8 cellular contexts compared by ENCODE assay signal in genomic region chr5:172770675-172771438, GRCh38. TPM values are rescaled to one million over a fixed set of nuclear protein-coding genes. Genes with fewer than 3 reads are reported as not detected.
A peak's percentile ranks its signal among the peaks of the same experiment; 100 is the strongest.
DNase-seq lines count a peak whose midpoint lies in the region; ATAC-seq lines count a peak whose summit lies in the region.

TSS of gene DUSP1 (minus strand) at chr5:172771195. CDS start at chr5:172770952, 243 bp downstream.

- no peaks in the 10 kb centered on the region for H3K27me3 ChIP-seq in BLaER1 treated with 17β-estradiol and CSF1 and Interleukin-3, amounts not matched to agents 10 nM and 100 nM

- H3K9me3 ChIP-seq in BLaER1 treated with 17β-estradiol and CSF1 and Interleukin-3, amounts not matched to agents 10 nM and 100 nM (replicated peaks in 1 of 11) = no peaks in the 10 kb centered on the region

- peak within 1 kb of the TSS; percentile 89 to 99 (median 96) for H3K4me2 ChIP-seq in BLaER1 treated with 17β-estradiol and CSF1 and Interleukin-3, amounts not matched to agents 10 nM and 100 nM

- peak within 1 kb of the TSS; percentile 94 to 100 (median 99) for H3K27ac ChIP-seq in BLaER1 treated with 17β-estradiol and CSF1 and Interleukin-3, amounts not matched to agents 10 nM and 100 nM

- H4K20me1 ChIP-seq in BLaER1 treated with 17β-estradiol and CSF1 and Interleukin-3, amounts not matched to agents 10 nM and 100 nM = peaks cover 33 to 51% (median 48%) of the 10 kb centered on the region in 11 experiments; a peak in 21 of 22 replicates

- H3K4me3 ChIP-seq in BLaER1 treated with 17β-estradiol and CSF1 and Interleukin-3, amounts not matched to agents 10 nM and 100 nM = peak within 1 kb of the TSS; percentile 78 to 95 (median 88)

- H3K36me3 ChIP-seq in BLaER1 treated with 17β-estradiol and CSF1 and Interleukin-3, amounts not matched to agents 10 nM and 100 nM = peaks cover 26 to 42% (median 31%) of the 10 kb centered on the region in 11 experiments

- H3K4me1 ChIP-seq in BLaER1 treated with 17β-estradiol and CSF1 and Interleukin-3, amounts not matched to agents 10 nM and 100 nM = peaks cover 74 to 83% (median 81%) of the 10 kb centered on the region in 10 experiments

- ATAC-seq in HG03457 (IDR thresholded peaks at IDR 0.05; ENCODE audit: unreplicated experiment) = peak; percentile 39
- peak; percentile 45 for ATAC-seq in left lobe of liver

- DNase-seq in GM19240 (ENCODE audit: insufficient read length, low spot score) (peak; percentile 81), NCI-H524 treated with DMSO at 0.1 percent for 48 hours (lab: John Stamatoyannopoulos, UW) (peak; percentile 57), cortex of kidney (lab: John Stamatoyannopoulos, UW) (peak; percentile 88), left lobe of liver (ENCODE audit: low spot score) (peak; percentile 100)
- peak; percentile 99 for DNase-seq in activated CD4-positive, alpha-beta T cell treated with anti-CD3 and anti-CD28 coated beads, Interleukin-2, amount 50 U/mL, for 1 hour
- peak; percentile 98 to 99 for DNase-seq in stimulated activated CD4-positive, alpha-beta T cell treated with anti-CD3 and anti-CD28 coated beads, Interleukin-2, amount 100 ng/mL, for 24 hours

- H3K9ac ChIP-seq in BLaER1 treated with 17β-estradiol and CSF1 and Interleukin-3, amounts not matched to agents 10 nM and 100 nM = peak within 1 kb of the TSS; percentile 95 to 100 (median 99)

RNA-seq across cellular contexts. Expression of gene DUSP1, which starts in this region (rescaled TPM):
- 145 TPM for total RNA-seq in left lobe of liver

Comparison
In these comparisons a context has a peak if more than half of its experiments do, and no peak if none do; other contexts are left out.
1. Peak in every context shown above with its lines: DNase-seq, ATAC-seq, H3K4me3 ChIP-seq and H3K27ac ChIP-seq.